ENCODE assay signal across 15 cellular contexts in the genomic region with DNA sequence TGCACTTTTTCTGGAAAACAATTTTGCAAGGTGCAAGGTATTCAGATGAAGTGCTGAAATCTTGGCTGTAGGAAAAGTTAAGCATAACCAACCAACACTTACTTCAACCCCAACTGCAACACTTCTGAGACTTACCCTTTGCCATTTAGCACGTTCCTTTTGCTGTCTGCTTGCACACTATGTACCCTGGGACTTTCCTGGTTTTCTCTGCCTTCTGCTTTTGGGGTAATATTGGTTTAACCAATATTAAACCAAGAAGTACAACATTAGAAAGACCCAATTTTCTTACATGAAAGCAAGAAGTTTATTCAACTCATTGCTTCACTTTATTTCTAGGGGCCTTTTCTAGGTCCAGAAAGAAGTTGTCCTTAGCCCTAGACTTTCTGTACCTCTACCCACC.
DNase-seq lines count a peak whose midpoint lies in the region; ATAC-seq, FAIRE-seq and TF ChIP-seq lines count a peak whose summit lies in the region.
"Had no signal": no experiment of that assay in that cellular context is flagged by ENCODE, and none has a peak within 500 bp of the region (broad histone marks: within the 10 kb centered on the region; RNA-seq: fewer than 3 reads in every experiment).

No MANE protein-coding gene starts in this region.

- no peaks in the 10 kb centered on the region for H3K27me3 ChIP-seq in hepatocyte
- H3K27me3 ChIP-seq: BLaER1 had no signal

- no peak for TF ChIP-seq CTCF in activated B cell treated with CpG ODN at 0.5 μM for 24 hours (IDR thresholded peaks at IDR 0.05)
- no peak for TF ChIP-seq CTCF in D721Med (IDR thresholded peaks at IDR 0.05; ENCODE audit: insufficient read depth, missing control alignments)
- no peak for TF ChIP-seq CTCF in hepatocyte (IDR thresholded peaks at IDR 0.05; ENCODE audit: poor library complexity)

- H3K9me3 Mint-ChIP-seq in activated B cell treated with CpG ODN at 0.5 μM for 24 hours (no peaks in the 10 kb centered on the region), memory B cell (no peaks in the 10 kb centered on the region)
- H3K9me3 Mint-ChIP-seq in activated CD8-positive, alpha-beta T cell treated with anti-CD3 and anti-CD28 coated beads, Interleukin-2, amount 10 ng/mL, durations not matched to agents 7 days and 5 days (ENCODE audit: insufficient read depth) = no peaks in the 10 kb centered on the region
- H3K9me3 Mint-ChIP-seq: CD4-positive, CD25-positive, alpha-beta regulatory T cell had no signal

- no peaks in the 10 kb centered on the region for H3K27me3 Mint-ChIP-seq in activated B cell treated with CpG ODN at 0.5 μM for 24 hours
- no peaks in the 10 kb centered on the region for H3K27me3 Mint-ChIP-seq in memory B cell
- no peaks in the 10 kb centered on the region for H3K27me3 Mint-ChIP-seq in activated CD8-positive, alpha-beta T cell treated with anti-CD3 and anti-CD28 coated beads, Interleukin-2, amount 10 ng/mL, durations not matched to agents 7 days and 5 days (ENCODE audit: low read depth)
- H3K27me3 Mint-ChIP-seq: CD4-positive, CD25-positive, alpha-beta regulatory T cell had no signal

- 83% methylated on average over 1 of the region's 1 CpG for WGBS in hepatocyte (ENCODE audit: low lambda C conversion rate, missing lambda C conversion rate)

- H4K20me1 ChIP-seq in hepatocyte (ENCODE audit: insufficient read depth, poor library complexity, severe bottlenecking) = no peaks in the 10 kb centered on the region
- H4K20me1 ChIP-seq: BLaER1 had no signal

- H3K9me3 ChIP-seq in hepatocyte (ENCODE audit: low read depth) = no peaks in the 10 kb centered on the region
- H3K9me3 ChIP-seq: A549 had no signal

- H3K4me1 Mint-ChIP-seq in activated B cell treated with CpG ODN at 0.5 μM for 24 hours (peaks cover 78% of the 10 kb centered on the region), memory B cell (peaks cover 61% of the 10 kb centered on the region)
- no peaks in the 10 kb centered on the region for H3K4me1 Mint-ChIP-seq in activated CD8-positive, alpha-beta T cell treated with anti-CD3 and anti-CD28 coated beads, Interleukin-2, amount 10 ng/mL, durations not matched to agents 7 days and 5 days (ENCODE audit: low read depth)
- H3K4me1 Mint-ChIP-seq: CD4-positive, CD25-positive, alpha-beta regulatory T cell; H9 had no signal

- H3K79me2 ChIP-seq in hepatocyte = no peaks in the 10 kb centered on the region

- POLR2A ChIA-PET in activated B cell treated with CpG ODN at 0.5 μM for 24 hours (lab: Charles Lee) = interaction anchor here (4.6 to 6.2 kb wide), 2 partner anchors 25 to 195 kb away, joined by 57 to 66 read pairs; partner anchors contain the start of gene HLX
- POLR2A ChIA-PET in activated CD8-positive, alpha-beta T cell treated with anti-CD3 and anti-CD28 coated beads, Interleukin-2, amount 10 ng/mL, durations not matched to agents 7 days and 5 days (lab: Charles Lee) = no interaction called here

- intact Hi-C loops in activated B cell treated with CpG ODN at 0.5 μM for 24 hours (cut with micrococcal nuclease) = no loop called here

- TF ChIP-seq POLR2A in GM12891 (IDR thresholded peaks at IDR 0.05; ENCODE audit: low read depth, low read length) = no peak

- no peaks in the 10 kb centered on the region for H3K36me3 ChIP-seq in hepatocyte (replicated peaks; ENCODE audit: insufficient read depth, low read depth)
- H3K36me3 ChIP-seq: BLaER1 had no signal

- no peaks in the 10 kb centered on the region for H3K9me2 ChIP-seq in hepatocyte (replicated peaks; ENCODE audit: insufficient read depth)

- ATAC-seq in activated B cell treated with CpG ODN at 0.5 μM for 24 hours (ENCODE audit: low read depth) = no peak
- no peak for ATAC-seq in memory B cell (ENCODE audit: low read depth)
- no peak for ATAC-seq in activated CD8-positive, alpha-beta T cell treated with anti-CD3 and anti-CD28 coated beads, Interleukin-2, amount 10 ng/mL, durations not matched to agents 7 days and 5 days
- ATAC-seq: A549, HepG2 had no signal

- no peak overlapping the region for H3K4me2 ChIP-seq in hepatocyte
- H3K4me2 ChIP-seq: A549, BLaER1 had no signal

- no peak overlapping the region for H3K27ac ChIP-seq in hepatocyte
- H3K27ac ChIP-seq: A549, BLaER1 had no signal

- H3K4me3 ChIP-seq in hepatocyte = no peak overlapping the region
- H3K4me3 ChIP-seq: A549, BLaER1 had no signal

- no peak overlapping the region for H2AFZ ChIP-seq in hepatocyte

- H3K27ac Mint-ChIP-seq in activated B cell treated with CpG ODN at 0.5 μM for 24 hours (peak overlapping the region; percentile 99), memory B cell (peak overlapping the region; percentile 1)
- no peak overlapping the region for H3K27ac Mint-ChIP-seq in activated CD8-positive, alpha-beta T cell treated with anti-CD3 and anti-CD28 coated beads, Interleukin-2, amount 10 ng/mL, durations not matched to agents 7 days and 5 days
- H3K27ac Mint-ChIP-seq: CD4-positive, CD25-positive, alpha-beta regulatory T cell; H9 had no signal

- peak overlapping the region; percentile 32 for H3K4me3 Mint-ChIP-seq in activated B cell treated with CpG ODN at 0.5 μM for 24 hours
- H3K4me3 Mint-ChIP-seq in memory B cell = no peak overlapping the region
- H3K4me3 Mint-ChIP-seq in activated CD8-positive, alpha-beta T cell treated with anti-CD3 and anti-CD28 coated beads, Interleukin-2, amount 10 ng/mL, durations not matched to agents 7 days and 5 days = no peak overlapping the region
- H3K4me3 Mint-ChIP-seq: CD4-positive, CD25-positive, alpha-beta regulatory T cell; H9 had no signal

- H3K4me1 ChIP-seq in hepatocyte (ENCODE audit: insufficient read depth) = peaks cover 3% of the 10 kb centered on the region
- H3K4me1 ChIP-seq: A549 had no signal

- peak; percentile 48 for DNase-seq in CD1c-positive myeloid dendritic cell (ENCODE audit: extremely low spot score)
- DNase-seq in GM12891 (ENCODE audit: insufficient read length, low spot score) = no peak
- no peak for DNase-seq in activated B cell treated with CpG ODN at 0.5 μM for 24 hours
- DNase-seq in memory B cell (ENCODE audit: low spot score in 2 of 2) = no peak
- no peak for DNase-seq in NCI-H2029 (lab: John Stamatoyannopoulos, UW)
- DNase-seq in D721Med (ENCODE audit: insufficient read length, low spot score) = no peak
- no peak for DNase-seq in hepatocyte (ENCODE audit: low spot score)
- no peak for DNase-seq in activated CD8-positive, alpha-beta T cell treated with anti-CD3 and anti-CD28 coated beads, Interleukin-2, amount 10 ng/mL, durations not matched to agents 7 days and 5 days
- DNase-seq: CD4-positive, CD25-positive, alpha-beta regulatory T cell; DMS 273 treated with DMSO at 0.1 percent for 48 hours; GOT3; H9 had no signal

- peak; percentile 70 for FAIRE-seq in GM12891 (lab: Jason Lieb, UNC)
- no peak for FAIRE-seq in D721Med (lab: Jason Lieb, UNC)
- FAIRE-seq: A549, HepG2 had no signal

- CTCF ChIA-PET in activated B cell treated with CpG ODN at 0.5 μM for 24 hours (lab: Charles Lee) = interaction anchor here (1.1 to 2.7 kb wide), 2 partner anchors 26 to 131 kb away, joined by 4 to 10 read pairs; no protein-coding TSS in a partner anchor
- CTCF ChIA-PET in activated CD8-positive, alpha-beta T cell treated with anti-CD3 and anti-CD28 coated beads, Interleukin-2, amount 10 ng/mL, durations not matched to agents 7 days and 5 days (lab: Charles Lee) = no interaction called here

- H3K36me3 Mint-ChIP-seq in activated B cell treated with CpG ODN at 0.5 μM for 24 hours (ENCODE audit: low read depth) (peaks cover 5% of the 10 kb centered on the region), memory B cell (peaks cover 7% of the 10 kb centered on the region)
- no peaks in the 10 kb centered on the region for H3K36me3 Mint-ChIP-seq in activated CD8-positive, alpha-beta T cell treated with anti-CD3 and anti-CD28 coated beads, Interleukin-2, amount 10 ng/mL, durations not matched to agents 7 days and 5 days (ENCODE audit: low read depth)
- H3K36me3 Mint-ChIP-seq: CD4-positive, CD25-positive, alpha-beta regulatory T cell had no signal

TF ChIP-seq in GM12891, 5 proteins besides CTCF, POLR2A, EP300 and RAD21:
- TF ChIP-seq TAF1 (IDR thresholded peaks at IDR 0.05; ENCODE audit: low read depth, low read length) (no peak), SPI1 (IDR thresholded peaks at IDR 0.05; ENCODE audit: low read depth, low read length) (peak; percentile 68), POU2F2 (IDR thresholded peaks at IDR 0.05; ENCODE audit: low read depth, low read length) (no peak), POLR2AphosphoS5 (IDR thresholded peaks at IDR 0.05; ENCODE audit: low read depth, low read length) (no peak), PAX5 (IDR thresholded peaks at IDR 0.05; ENCODE audit: insufficient read depth, low read length, severe bottlenecking) (no peak)
